17 cellular contexts compared by ENCODE assay signal in genomic region chr12:125346361-125346760, GRCh38.
DNase-seq lines count a peak whose midpoint lies in the region; ATAC-seq and TF ChIP-seq lines count a peak whose summit lies in the region.
"Had no signal": no experiment of that assay in that cellular context is flagged by ENCODE, and none has a peak within 500 bp of the region (broad histone marks: within the 10 kb centered on the region; RNA-seq: fewer than 3 reads in every experiment).

No MANE protein-coding gene starts in this region.

- H3K9me3 ChIP-seq in MM.1S (replicated peaks; ENCODE audit: insufficient read depth, low read length), result no peaks in the 10 kb centered on the region
- H3K9me3 ChIP-seq: tibial nerve had no signal

- no peaks in the 10 kb centered on the region for H3K27me3 ChIP-seq in MM.1S (replicated peaks; ENCODE audit: insufficient read depth, low read length)
- H3K27me3 ChIP-seq: tibial nerve had no signal

- H3K9me3 Mint-ChIP-seq in chondrocyte (ENCODE audit: low read depth) (peaks cover 6% of the 10 kb centered on the region), memory B cell (no peaks in the 10 kb centered on the region), immature natural killer cell (no peaks in the 10 kb centered on the region)
- H3K9me3 Mint-ChIP-seq: activated naive CD8-positive, alpha-beta T cell treated with anti-CD3 and anti-CD28 coated beads, Interleukin-2, amount 10 ng/mL, durations not matched to agents 7 days and 5 days; natural killer cell treated with Interleukin-12 subunit alpha and Interleukin-12 subunit beta and Interleukin-15 and Interleukin-18, amount 100 ng/mL, for 72 hours had no signal

- H3K27me3 Mint-ChIP-seq in chondrocyte (ENCODE audit: low read depth), result peaks cover 7% of the 10 kb centered on the region
- peaks cover 10% of the 10 kb centered on the region for H3K27me3 Mint-ChIP-seq in memory B cell
- H3K27me3 Mint-ChIP-seq in immature natural killer cell (ENCODE audit: low read depth in 3 of 3), result peaks cover 5 to 8% (median 6%) of the 10 kb centered on the region in 3 donors

- H3K27ac ChIP-seq in MM.1S (ENCODE audit: low read length), result peak overlapping the region; percentile 32; the same call in 1 of the 2 replicates
- H3K27ac ChIP-seq: tibial nerve had no signal

- H3K9me2 ChIP-seq in MM.1S (replicated peaks; ENCODE audit: insufficient read depth, low read length), result no peaks in the 10 kb centered on the region

- H3K79me2 ChIP-seq in MM.1S (ENCODE audit: low read length), result no peaks in the 10 kb centered on the region

- H3K4me3 Mint-ChIP-seq in chondrocyte (ENCODE audit: unreplicated experiment), result no peak overlapping the region
- H3K4me3 Mint-ChIP-seq in memory B cell, result no peak overlapping the region
- no peak overlapping the region for H3K4me3 Mint-ChIP-seq in immature natural killer cell
- H3K4me3 Mint-ChIP-seq: activated naive CD8-positive, alpha-beta T cell treated with anti-CD3 and anti-CD28 coated beads, Interleukin-2, amount 10 ng/mL, durations not matched to agents 7 days and 5 days; CD8-positive, alpha-beta memory T cell; natural killer cell treated with Interleukin-12 subunit alpha and Interleukin-12 subunit beta and Interleukin-15 and Interleukin-18, amount 100 ng/mL, for 72 hours had no signal

- TF ChIP-seq CTCF in GM10248 (IDR thresholded peaks at IDR 0.05; ENCODE audit: control extremely low read depth, extremely low read depth, low read depth, missing control alignments), result peak; percentile 31
- peak; percentile 16 for TF ChIP-seq CTCF in MM.1S (IDR thresholded peaks at IDR 0.05; ENCODE audit: low read length)
- peak; percentile 26 for TF ChIP-seq CTCF in chondrocyte (IDR thresholded peaks at IDR 0.05)
- no peak for TF ChIP-seq CTCF in omental fat pad (IDR thresholded peaks at IDR 0.05)

- DNase-seq in GM10248 (ENCODE audit: extremely low spot score), result no peak
- DNase-seq in MM.1S, result peak; percentile 41
- no peak for DNase-seq in chondrocyte (ENCODE audit: low spot score)
- peak in 1 of 2 donors; percentile 9 for DNase-seq in memory B cell (ENCODE audit: low spot score in 2 of 2)
- DNase-seq in omental fat pad (ENCODE audit: low spot score), result no peak
- DNase-seq in kidney tubule cell (ENCODE audit: low spot score), result no peak
- no peak for DNase-seq in immature natural killer cell
- DNase-seq: activated CD8-positive, alpha-beta memory T cell treated with anti-CD3 and anti-CD28 coated beads, Interleukin-2, amount 50 U/mL, for 4 hours; activated naive CD8-positive, alpha-beta T cell treated with anti-CD3 and anti-CD28 coated beads, Interleukin-2, amount 10 ng/mL, durations not matched to agents 7 days and 5 days; CD8-positive, alpha-beta memory T cell; KG1; NCI-H2171; small intestine had no signal

- H2AFZ ChIP-seq in MM.1S (ENCODE audit: low read length), result peak overlapping the region; percentile 23; the same call in 1 of the 2 replicates

- H3K4me2 ChIP-seq in MM.1S (ENCODE audit: low read depth, low read length), result no peak overlapping the region; the same call in 1 of the 2 replicates

- POLR2A ChIA-PET in GM10248 (lab: Yijun Ruan, JAX), result no interaction called here

- no peak overlapping the region for H3K9ac ChIP-seq in MM.1S (ENCODE audit: low read length)

- no peaks in the 10 kb centered on the region for H3K4me1 Mint-ChIP-seq in chondrocyte (ENCODE audit: low read depth)
- H3K4me1 Mint-ChIP-seq in memory B cell, result peaks cover 6% of the 10 kb centered on the region
- no peaks in the 10 kb centered on the region for H3K4me1 Mint-ChIP-seq in immature natural killer cell
- H3K4me1 Mint-ChIP-seq: activated naive CD8-positive, alpha-beta T cell treated with anti-CD3 and anti-CD28 coated beads, Interleukin-2, amount 10 ng/mL, durations not matched to agents 7 days and 5 days; CD8-positive, alpha-beta memory T cell had no signal

- H3K36me3 Mint-ChIP-seq in chondrocyte (ENCODE audit: low read depth) (no peaks in the 10 kb centered on the region), memory B cell (no peaks in the 10 kb centered on the region), immature natural killer cell (no peaks in the 10 kb centered on the region)
- H3K36me3 Mint-ChIP-seq: activated naive CD8-positive, alpha-beta T cell treated with anti-CD3 and anti-CD28 coated beads, Interleukin-2, amount 10 ng/mL, durations not matched to agents 7 days and 5 days; CD8-positive, alpha-beta memory T cell; natural killer cell treated with Interleukin-12 subunit alpha and Interleukin-12 subunit beta and Interleukin-15 and Interleukin-18, amount 100 ng/mL, for 72 hours had no signal

- no peaks in the 10 kb centered on the region for H3K36me3 ChIP-seq in MM.1S (replicated peaks; ENCODE audit: insufficient read depth, low read length)
- H3K36me3 ChIP-seq: tibial nerve had no signal

- no peak overlapping the region for H3K27ac Mint-ChIP-seq in chondrocyte (ENCODE audit: unreplicated experiment)
- peak overlapping the region; percentile 40 for H3K27ac Mint-ChIP-seq in memory B cell
- H3K27ac Mint-ChIP-seq in immature natural killer cell, result no peak overlapping the region
- H3K27ac Mint-ChIP-seq: activated naive CD8-positive, alpha-beta T cell treated with anti-CD3 and anti-CD28 coated beads, Interleukin-2, amount 10 ng/mL, durations not matched to agents 7 days and 5 days; CD8-positive, alpha-beta memory T cell; natural killer cell treated with Interleukin-12 subunit alpha and Interleukin-12 subunit beta and Interleukin-15 and Interleukin-18, amount 100 ng/mL, for 72 hours had no signal

- no peaks in the 10 kb centered on the region for H4K20me1 ChIP-seq in MM.1S (ENCODE audit: insufficient read depth, low read length)

- CTCF ChIA-PET in GM10248 (lab: Yijun Ruan, JAX), result interaction anchor here (1.1 to 1.8 kb wide), 4 partner anchors 10 to 1401 kb away, joined by 3 to 5 read pairs (median 3); no protein-coding TSS in a partner anchor

- H3F3A ChIP-seq in MM.1S (ENCODE audit: insufficient read depth, low read length), result no peaks in the 10 kb centered on the region

- peak; percentile 91 for ATAC-seq in memory B cell (ENCODE audit: low read depth)
- ATAC-seq in omental fat pad (ENCODE audit: low FRiP score), result no peak
- no peak for ATAC-seq in GM19023 (IDR thresholded peaks at IDR 0.05; ENCODE audit: unreplicated experiment)
- ATAC-seq: esophagus mucosa; natural killer cell treated with Interleukin-12 subunit alpha and Interleukin-12 subunit beta and Interleukin-15 and Interleukin-18, amount 100 ng/mL, for 72 hours had no signal

- H3K4me1 ChIP-seq in MM.1S (ENCODE audit: low read length), result no peaks in the 10 kb centered on the region

- H3K4me3 ChIP-seq in MM.1S (ENCODE audit: low read length), result no peak overlapping the region
- H3K4me3 ChIP-seq: tibial nerve had no signal

Comparison
In these comparisons a context has a peak if more than half of its experiments do, and no peak if none do; other contexts are left out.
1. CTCF ChIP-seq: peak in GM10248 (single experiment), MM.1S (single experiment) and chondrocyte (single experiment); none in omental fat pad (0 of 3).